38 cellular contexts compared by ENCODE assay signal in the genomic region with DNA sequence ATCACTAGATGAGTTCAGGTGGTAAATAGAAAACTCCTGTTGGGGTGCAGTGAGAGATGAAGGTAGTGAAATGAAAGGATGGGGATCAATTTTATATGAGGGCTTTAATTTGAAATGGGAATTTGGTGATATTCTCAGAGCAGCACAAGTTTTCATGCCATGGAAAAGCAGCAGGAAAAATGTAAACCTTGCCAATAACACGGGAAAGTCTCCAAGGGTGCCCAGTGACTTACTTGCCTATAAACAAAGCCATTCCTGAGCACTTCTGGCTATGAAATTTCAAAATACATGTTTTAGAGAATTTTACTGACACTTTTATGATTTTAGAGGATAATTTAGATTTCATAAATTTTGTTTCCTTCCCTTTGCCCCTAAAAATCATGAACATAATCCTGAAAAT. TPM values are rescaled to one million over a fixed set of nuclear protein-coding genes. Genes with fewer than 3 reads are reported as not detected.
"Had no signal": no experiment of that assay in that cellular context is flagged by ENCODE, and none has a peak within 500 bp of the region (broad histone marks: within the 10 kb centered on the region; RNA-seq: fewer than 3 reads in every experiment).

No MANE protein-coding gene starts in this region.

- DNase-seq: Karpas-422, Kasumi-1, MG63, MM.1S, MV-4-11, NCI-H1048, NCI-H1092, NCI-H1092 treated with DMSO at 0.1 percent for 48 hours, NCI-H1105, NCI-H1105 treated with DMSO at 0.1 percent for 48 hours, NCI-H1417, NCI-H1417 treated with DMSO at 0.1 percent for 48 hours, NCI-H1436, NCI-H1436 treated with DMSO at 0.1 percent for 48 hours, NCI-H146, NCI-H1694, NCI-H1694 treated with DMSO at 0.1 percent for 48 hours, NCI-H187, NCI-H187 treated with DMSO at 0.1 percent for 48 hours, NCI-H1930, NCI-H2029, NCI-H2029 treated with DMSO at 0.1 percent for 48 hours, NCI-H2081, NCI-H2081 treated with DMSO at 0.1 percent for 48 hours, NCI-H2107, NCI-H2171, NCI-H2171 treated with DMSO at 0.1 percent for 48 hours, NCI-H2227 treated with DMSO at 0.1 percent for 48 hours, NCI-H226, NCI-H345, NCI-H446, NCI-H446 treated with DMSO at 0.1 percent for 48 hours, NCI-H510A, NCI-H510A treated with DMSO at 0.1 percent for 48 hours, NCI-H524 had no signal

RNA-seq across cellular contexts. Expression of a gene that starts 16.4 kb away (rescaled TPM):
- total RNA-seq: LHCN-M2, MCF 10A, NCI-H460 had no signal
